1 cellular context compared by ENCODE assay signal in the genomic region with DNA sequence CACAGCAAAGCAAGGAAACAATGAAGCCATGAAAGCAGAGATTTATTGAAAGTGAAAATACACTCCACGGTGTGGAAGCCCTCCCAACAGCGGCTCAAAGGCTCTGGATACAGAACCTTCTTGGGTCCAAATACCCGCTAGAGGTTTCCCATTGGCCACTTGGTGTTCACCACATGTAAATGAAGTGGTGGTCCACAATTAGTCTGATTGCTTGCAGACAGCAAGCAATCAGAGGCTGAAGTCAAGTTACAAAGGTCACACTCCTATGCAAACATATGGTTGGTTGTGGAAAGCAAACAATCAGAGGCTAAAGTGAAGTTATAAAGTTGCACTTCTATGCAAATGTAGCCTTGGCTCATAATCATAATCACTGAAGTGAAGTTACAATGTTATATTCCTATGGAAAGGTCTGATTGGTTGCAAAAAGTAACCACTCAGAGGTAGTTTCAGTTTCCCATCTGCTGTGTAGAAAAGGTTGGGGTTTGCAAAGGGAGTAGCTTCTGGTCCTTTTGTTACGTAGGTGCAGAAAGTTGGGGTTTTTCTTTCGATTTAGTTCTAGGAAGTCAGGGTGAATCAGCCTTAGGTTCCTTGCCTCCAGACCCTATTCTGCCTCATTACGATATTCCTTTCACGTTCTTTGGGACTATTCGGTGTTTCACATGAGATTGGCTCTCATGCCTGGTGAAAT.
A peak's percentile ranks its signal among the peaks of the same experiment; 100 is the strongest.
TF ChIP-seq lines count a peak whose summit lies in the region.

No MANE protein-coding gene starts in this region.

TF ChIP-seq in GM12878, 131 proteins besides CTCF, POLR2A, EP300 and RAD21 (continued from another document):
- TF ChIP-seq, protein P1, sequence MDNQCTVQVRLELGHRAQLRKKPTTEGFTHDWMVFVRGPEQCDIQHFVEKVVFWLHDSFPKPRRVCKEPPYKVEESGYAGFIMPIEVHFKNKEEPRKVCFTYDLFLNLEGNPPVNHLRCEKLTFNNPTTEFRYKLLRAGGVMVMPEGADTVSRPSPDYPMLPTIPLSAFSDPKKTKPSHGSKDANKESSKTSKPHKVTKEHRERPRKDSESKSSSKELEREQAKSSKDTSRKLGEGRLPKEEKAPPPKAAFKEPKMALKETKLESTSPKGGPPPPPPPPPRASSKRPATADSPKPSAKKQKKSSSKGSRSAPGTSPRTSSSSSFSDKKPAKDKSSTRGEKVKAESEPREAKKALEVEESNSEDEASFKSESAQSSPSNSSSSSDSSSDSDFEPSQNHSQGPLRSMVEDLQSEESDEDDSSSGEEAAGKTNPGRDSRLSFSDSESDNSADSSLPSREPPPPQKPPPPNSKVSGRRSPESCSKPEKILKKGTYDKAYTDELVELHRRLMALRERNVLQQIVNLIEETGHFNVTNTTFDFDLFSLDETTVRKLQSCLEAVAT (IDR thresholded peaks at IDR 0.05) = peak; percentile 97
- TF ChIP-seq POLR2AphosphoS5 (IDR thresholded peaks at IDR 0.05; ENCODE audit: low read length) = peak; percentile 47; the same call in 1 of the 2 replicates
- peak; percentile 50; the same call in 1 of the 2 replicates for TF ChIP-seq RUNX3 (IDR thresholded peaks at IDR 0.05; ENCODE audit: low read length)
- TF ChIP-seq CREB1 (IDR thresholded peaks at IDR 0.05; ENCODE audit: low read depth) = peak; percentile 69
- TF ChIP-seq NR2F1 (conservative IDR thresholded peaks at IDR 0.05) = 0 out of 2 replicates have a peak, but pooled peaks have one; percentile 32
